In the genomic region with DNA sequence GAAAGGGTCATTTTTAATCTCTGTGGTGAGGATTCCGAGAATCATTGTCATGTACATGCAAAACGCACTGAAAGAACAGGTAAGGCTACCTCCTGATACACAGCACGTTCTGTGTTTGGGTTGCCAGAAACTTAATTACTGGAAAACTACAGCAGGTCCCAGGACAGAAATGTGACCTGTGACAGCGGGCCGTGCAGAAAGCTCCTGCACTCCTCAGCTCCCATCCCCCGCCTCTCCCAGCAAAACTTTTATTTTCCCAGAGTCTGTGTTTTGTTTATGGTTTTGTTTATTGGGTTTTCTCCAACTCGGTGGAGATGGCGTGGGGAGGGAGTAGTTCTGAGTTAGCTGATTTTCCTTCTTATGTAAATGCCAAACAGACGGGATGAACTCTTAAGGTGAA, we compare ENCODE assay signal across 1 cellular context.
TF ChIP-seq lines count a peak whose summit lies in the region.

No MANE protein-coding gene starts in this region.

TF ChIP-seq in H1, 55 proteins besides CTCF, POLR2A, EP300 and RAD21:
- no peak for TF ChIP-seq JUN (IDR thresholded peaks at IDR 0.05; ENCODE audit: low read depth, low read length)
- TF ChIP-seq HDAC2 (IDR thresholded peaks at IDR 0.05; ENCODE audit: borderline replicate concordance in 1 of 2, low read depth in 2 of 2, low read length in 2 of 2): no peak
TF ChIP-seq in H1: peak in this region for 0.
